ENCODE assay signal across 8 cellular contexts in the genomic region with DNA sequence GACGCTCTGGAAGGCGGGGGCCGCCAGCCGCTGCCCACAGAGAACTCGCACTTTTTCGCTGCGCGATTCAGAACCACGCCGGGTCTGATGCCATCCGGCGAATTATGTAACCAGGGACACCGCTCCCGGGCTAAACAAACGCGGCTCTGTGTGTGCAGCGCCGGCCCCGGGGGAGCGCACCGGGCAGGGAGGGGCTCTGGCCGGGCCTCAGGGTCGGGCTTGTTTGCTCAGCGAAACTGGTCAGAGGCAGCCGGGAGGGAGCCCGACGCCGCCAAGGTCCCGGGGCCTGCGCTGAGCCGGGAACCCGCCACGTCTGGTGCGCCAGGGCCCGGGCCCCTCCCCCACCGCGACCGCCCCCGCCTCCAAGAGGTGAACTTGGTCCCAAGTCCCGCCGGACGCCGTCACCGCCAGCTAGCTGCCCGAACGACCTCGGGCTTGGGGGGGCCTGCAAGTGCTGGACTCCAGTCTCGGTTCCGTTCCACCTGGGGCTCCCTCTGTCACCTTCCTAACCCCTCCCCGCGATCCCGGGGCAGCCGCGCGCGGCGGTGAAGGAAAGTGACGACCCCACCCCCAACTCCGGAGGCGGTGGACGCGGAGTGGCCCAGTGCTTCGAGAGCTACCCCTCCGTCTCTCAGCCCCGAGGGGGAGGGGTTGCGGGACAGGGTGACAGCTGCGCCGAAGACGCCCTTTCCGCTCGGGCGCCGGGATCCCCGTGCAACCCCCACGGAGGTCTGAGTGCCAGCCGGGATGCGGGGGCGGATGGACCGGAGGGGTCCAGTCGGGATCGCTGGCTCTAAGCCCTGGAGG. TPM values are rescaled to one million over a fixed set of nuclear protein-coding genes. Genes with fewer than 3 reads are reported as not detected.
DNase-seq lines count a peak whose midpoint lies in the region; ATAC-seq and TF ChIP-seq lines count a peak whose summit lies in the region.

No MANE protein-coding gene starts in this region.

- peak; percentile 52 for DNase-seq in Daoy (ENCODE audit: low read depth)
- peak; percentile 34 for DNase-seq in activated CD4-positive, alpha-beta T cell treated with anti-CD3 and anti-CD28 coated beads for 1 hour
- DNase-seq in cerebellum (ENCODE audit: low spot score): peak; percentile 68
- DNase-seq in kidney tubule cell (ENCODE audit: low spot score): peak; percentile 63
- DNase-seq in stimulated activated CD4-positive, alpha-beta T cell treated with anti-CD3 and anti-CD28 coated beads, Interleukin-1b, Interleukin-23, amount 100 ng/mL, for 48 hours: peak; percentile 60

- H3K4me1 ChIP-seq in KMS-11 (ENCODE audit: low read depth, poor library complexity, severe bottlenecking): peaks cover 56% of the 10 kb centered on the region

- peak overlapping the region; percentile 76 for H3K4me2 ChIP-seq in KMS-11

- H3K27ac ChIP-seq in KMS-11: peak overlapping the region; percentile 79

- H2AFZ ChIP-seq in KMS-11 (ENCODE audit: low read depth): peak overlapping the region; percentile 91

- peaks cover 36% of the 10 kb centered on the region for H4K20me1 ChIP-seq in KMS-11 (ENCODE audit: insufficient read depth)

- H3K36me3 ChIP-seq in KMS-11 (ENCODE audit: insufficient read depth): no peaks in the 10 kb centered on the region

- no peak for TF ChIP-seq CTCF in KMS-11 (conservative IDR thresholded peaks at IDR 0.05; ENCODE audit: low read depth, low read length)

- peaks cover 59% of the 10 kb centered on the region for H3K79me2 ChIP-seq in KMS-11 (ENCODE audit: insufficient read depth, low read depth)

- H3K27me3 ChIP-seq in KMS-11 (ENCODE audit: insufficient read depth, low read depth): no peaks in the 10 kb centered on the region

- H3K4me3 ChIP-seq in KMS-11 (IDR thresholded peaks at IDR 0.05; ENCODE audit: insufficient read depth, low read depth, low read length): peak overlapping the region; percentile 71

- ATAC-seq in GM21717 (IDR thresholded peaks at IDR 0.05; ENCODE audit: unreplicated experiment) (peak; percentile 32), GM18870 (IDR thresholded peaks at IDR 0.05; ENCODE audit: unreplicated experiment) (no peak)

- peak overlapping the region; percentile 87 for H3K9ac ChIP-seq in KMS-11

RNA-seq across cellular contexts. Expression of gene CTDSP2, which starts 0.8 kb away (rescaled TPM):
- 26.3 and 28.2 TPM in 2 replicates for total RNA-seq in Daoy (2014; rRNA removed; shearing (Covaris generic))
- total RNA-seq in cerebellum: 38.6 TPM

RNA-seq across cellular contexts. Expression of gene AVIL, which starts 27.1 kb away (rescaled TPM):
- not detected in 2 replicates for total RNA-seq in Daoy (2014; rRNA removed; shearing (Covaris generic))
- 1.9 TPM for total RNA-seq in cerebellum
